Comparison of ENCODE assay signal across 31 cellular contexts in genomic region chr1:234208791-234209190, GRCh38.
A peak's percentile ranks its signal among the peaks of the same experiment; 100 is the strongest.
DNase-seq lines count a peak whose midpoint lies in the region; ATAC-seq, FAIRE-seq and TF ChIP-seq lines count a peak whose summit lies in the region.
"Had no signal": no experiment of that assay in that cellular context is flagged by ENCODE, and none has a peak within 500 bp of the region (broad histone marks: within the 10 kb centered on the region; RNA-seq: fewer than 3 reads in every experiment).

No MANE protein-coding gene starts in this region.

- H3K4me3 Mint-ChIP-seq in astrocyte (ENCODE audit: unreplicated experiment) = no peak overlapping the region
- H3K4me3 Mint-ChIP-seq in T-helper 17 cell = no peak overlapping the region
- H3K4me3 Mint-ChIP-seq: activated naive CD4-positive, alpha-beta T cell treated with anti-CD3 and anti-CD28 coated beads, Interleukin-2, amount 10 ng/mL, durations not matched to agents 7 days and 5 days; nephron had no signal

- no peaks in the 10 kb centered on the region for H3K79me2 ChIP-seq in astrocyte (ENCODE audit: insufficient read depth, low read length)

- ATAC-seq in sciatic nerve (no peak), T-helper 17 cell (no peak)
- ATAC-seq: activated CD4-positive, CD25-positive, alpha-beta regulatory T cell treated with anti-CD3 and anti-CD28 coated beads, Interleukin-2, amount 50 U/mL, for 24 hours; GM12878 had no signal

- H3K4me3 ChIP-seq in astrocyte (ENCODE audit: insufficient read depth, low read depth, low read length) = no peak overlapping the region
- H3K4me3 ChIP-seq: BLaER1 treated with 17β-estradiol and CSF1 and Interleukin-3, amounts not matched to agents 10 nM and 100 nM; breast epithelium; GM12878; ovary; PC-9; right atrium auricular region; tibial nerve had no signal

- H4K20me1 ChIP-seq in astrocyte (ENCODE audit: insufficient read depth, low read length) = peaks cover 4% of the 10 kb centered on the region
- H4K20me1 ChIP-seq: BLaER1 treated with 17β-estradiol and CSF1 and Interleukin-3, amounts not matched to agents 10 nM and 100 nM had no signal

- H3K4me1 Mint-ChIP-seq in astrocyte (ENCODE audit: low read depth, unreplicated experiment) (peaks cover 11% of the 10 kb centered on the region), T-helper 17 cell (peaks cover 4% of the 10 kb centered on the region)

- H3K36me3 Mint-ChIP-seq in astrocyte (ENCODE audit: low read depth, unreplicated experiment) (peaks cover 2% of the 10 kb centered on the region), T-helper 17 cell (ENCODE audit: low read depth) (no peaks in the 10 kb centered on the region)

- H3K27ac ChIP-seq in astrocyte (ENCODE audit: low read depth, low read length) = no peak overlapping the region
- H3K27ac ChIP-seq: BLaER1 treated with 17β-estradiol and CSF1 and Interleukin-3, amounts not matched to agents 10 nM and 100 nM; breast epithelium; ovary; PC-9; right atrium auricular region; tibial nerve had no signal

- H3K4me1 ChIP-seq in astrocyte (ENCODE audit: insufficient read depth, low read length) = peaks cover 13% of the 10 kb centered on the region
- H3K4me1 ChIP-seq: breast epithelium had no signal

- no peaks in the 10 kb centered on the region for H3K36me3 ChIP-seq in astrocyte (ENCODE audit: insufficient read depth, low read length)
- H3K36me3 ChIP-seq: BLaER1 treated with 17β-estradiol and CSF1 and Interleukin-3, amounts not matched to agents 10 nM and 100 nM; breast epithelium; ovary; right atrium auricular region; tibial nerve had no signal

- peak; percentile 80 for DNase-seq in ACHN
- peak; percentile 64 for DNase-seq in HT1080 (ENCODE audit: low read depth)
- DNase-seq in astrocyte (ENCODE audit: low read depth) = peak; percentile 67
- peak; percentile 56 for DNase-seq in islet precursor cell
- no peak for DNase-seq in HuH-7.5 (ENCODE audit: low spot score)
- DNase-seq in sciatic nerve (ENCODE audit: low spot score) = no peak
- DNase-seq in stimulated activated CD4-positive, alpha-beta T cell treated with anti-CD3 and anti-CD28 coated beads, Interleukin-4, amount 100 ng/mL, for 1 hour = no peak
- DNase-seq in T-helper 17 cell = no peak
- DNase-seq: activated CD4-positive, alpha-beta T cell treated with anti-CD3 and anti-CD28 coated beads, Interleukin-2, amount 50 U/mL, for 48 hours; activated naive CD4-positive, alpha-beta T cell treated with anti-CD3 and anti-CD28 coated beads, Interleukin-2, amount 10 ng/mL, durations not matched to agents 7 days and 5 days; amygdala; COR-L47; DND-41; effector CD4-positive, alpha-beta T cell; erythroblast; NCI-H1105; NCI-H187 treated with DMSO at 0.1 percent for 48 hours; NCI-H2171 treated with DMSO at 0.1 percent for 48 hours; NCI-H524; ovary; stimulated activated CD4-positive, alpha-beta T cell treated with anti-CD3 and anti-CD28 coated beads, Interleukin-2, amount 100 ng/mL, for 24 hours; T-helper 1 cell had no signal

- no peak overlapping the region for H3K4me2 ChIP-seq in astrocyte (ENCODE audit: low read length)
- H3K4me2 ChIP-seq: BLaER1 treated with 17β-estradiol and CSF1 and Interleukin-3, amounts not matched to agents 10 nM and 100 nM; PC-9 had no signal

- H3K9me3 Mint-ChIP-seq in astrocyte (ENCODE audit: unreplicated experiment) = peaks cover 3% of the 10 kb centered on the region

- in situ Hi-C loops in ACHN (cut with HindIII; ENCODE audit: low pct_ligation_motif_present, low pct_unique_long_range_greater_than_20kb, low sequenced_read_pairs) = no loop called here

- H3K27me3 ChIP-seq in astrocyte (ENCODE audit: insufficient read depth, low read length) = no peaks in the 10 kb centered on the region
- H3K27me3 ChIP-seq: breast epithelium, ovary, right atrium auricular region, tibial nerve had no signal

- TF ChIP-seq CTCF in astrocyte (IDR thresholded peaks at IDR 0.05; ENCODE audit: insufficient read depth, low read depth, low read length) = no peak

- FAIRE-seq in astrocyte (lab: Jason Lieb, UNC) = no peak
- FAIRE-seq: frontal cortex, GM12878 had no signal

- H3K27me3 Mint-ChIP-seq in astrocyte (ENCODE audit: low read depth, unreplicated experiment) (peaks cover 10% of the 10 kb centered on the region), T-helper 17 cell (peaks cover 30% of the 10 kb centered on the region)

- intact Hi-C loops in sciatic nerve (cut with DNase I) = no loop called here

- H3K9ac ChIP-seq in astrocyte (ENCODE audit: low read length) = no peak overlapping the region
- H3K9ac ChIP-seq: BLaER1 treated with 17β-estradiol and CSF1 and Interleukin-3, amounts not matched to agents 10 nM and 100 nM had no signal

- H3K9me3 ChIP-seq in astrocyte (ENCODE audit: insufficient read depth, low read depth, low read length) (no peaks in the 10 kb centered on the region), T-helper 17 cell (ENCODE audit: control insufficient read depth, low read length, poor library complexity, severe bottlenecking) (no peaks in the 10 kb centered on the region)
- H3K9me3 ChIP-seq: breast epithelium, ovary, right atrium auricular region, tibial nerve had no signal

- H3K27ac Mint-ChIP-seq in astrocyte (ENCODE audit: unreplicated experiment) = peak overlapping the region; percentile 4
- no peak overlapping the region for H3K27ac Mint-ChIP-seq in T-helper 17 cell
- H3K27ac Mint-ChIP-seq: activated naive CD4-positive, alpha-beta T cell treated with anti-CD3 and anti-CD28 coated beads, Interleukin-2, amount 10 ng/mL, durations not matched to agents 7 days and 5 days; nephron had no signal

- H2AFZ ChIP-seq in astrocyte (ENCODE audit: low read depth, low read length) = no peak overlapping the region
- H2AFZ ChIP-seq: PC-9 had no signal

Comparison
In these comparisons a context has a peak if more than half of its experiments do, and no peak if none do; other contexts are left out.
1. DNase-seq: peak in ACHN (single experiment), HT1080 (single experiment), astrocyte (single experiment) and islet precursor cell (single experiment); none in HuH-7.5 (single experiment), sciatic nerve (single experiment), stimulated activated CD4-positive, alpha-beta T cell treated with anti-CD3 and anti-CD28 coated beads, Interleukin-4, amount 100 ng/mL, for 1 hour (single experiment) and T-helper 17 cell (0 of 3).